ENCODE assay signal across 11 cellular contexts in the genomic region with DNA sequence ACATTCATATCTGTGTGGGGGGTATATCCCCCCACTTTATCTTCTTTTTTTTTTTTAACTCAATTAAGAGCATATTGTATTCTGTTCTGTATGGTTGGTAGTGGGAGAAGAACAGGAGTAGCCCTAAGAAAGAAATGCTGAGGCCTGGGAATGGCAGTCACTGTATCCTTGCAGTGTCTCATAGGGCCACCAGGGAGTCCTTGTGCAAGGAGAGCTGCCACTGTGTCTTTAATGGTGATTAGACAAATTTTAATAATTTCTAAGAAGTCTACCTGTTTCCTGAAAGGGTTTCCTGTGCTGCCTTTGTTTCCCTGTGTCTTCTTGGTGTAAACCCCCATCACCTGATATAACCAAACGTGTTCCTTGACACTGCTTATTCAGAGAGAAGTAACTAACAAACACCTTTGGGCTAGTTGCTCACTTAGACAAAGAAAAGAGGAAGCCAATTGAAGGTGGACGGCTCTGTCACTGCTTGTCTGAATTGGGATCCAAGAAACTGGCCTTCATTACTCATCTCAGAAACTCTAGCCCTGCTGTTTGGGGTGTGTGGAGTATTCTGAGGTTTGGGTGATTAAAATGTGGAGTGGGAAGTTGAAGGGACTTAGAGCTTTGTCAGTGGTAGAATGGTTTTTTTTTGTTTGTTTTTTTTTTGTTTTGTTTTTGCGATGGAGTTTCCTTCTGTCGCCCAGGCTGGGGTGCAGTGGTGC. TPM values are rescaled to one million over a fixed set of nuclear protein-coding genes. Genes with fewer than 3 reads are reported as not detected.
DNase-seq lines count a peak whose midpoint lies in the region; ATAC-seq and TF ChIP-seq lines count a peak whose summit lies in the region.
"Had no signal": no experiment of that assay in that cellular context is flagged by ENCODE, and none has a peak within 500 bp of the region (broad histone marks: within the 10 kb centered on the region; RNA-seq: fewer than 3 reads in every experiment).

No MANE protein-coding gene starts in this region.

- ATAC-seq in GM21390 (IDR thresholded peaks at IDR 0.05; ENCODE audit: unreplicated experiment) (peak; percentile 91), HG03280 (IDR thresholded peaks at IDR 0.05; ENCODE audit: unreplicated experiment) (peak; percentile 85)

- intact Hi-C loops in ascending aorta (cut with DNase I), result no loop called here

- no peaks in the 10 kb centered on the region for H3K27me3 ChIP-seq in ascending aorta
- H3K27me3 ChIP-seq: pancreas had no signal

- TF ChIP-seq CTCF in GM12873 (IDR thresholded peaks at IDR 0.05; ENCODE audit: insufficient read depth, low read depth, low read length, missing control alignments), result peak; percentile 51
- peak; percentile 14 for TF ChIP-seq CTCF in epithelial cell of proximal tubule (conservative IDR thresholded peaks at IDR 0.05; ENCODE audit: low read depth, low read length)
- TF ChIP-seq CTCF in ascending aorta (IDR thresholded peaks at IDR 0.05), result no peak

- no peak for DNase-seq in epithelial cell of proximal tubule (ENCODE audit: low read depth)
- DNase-seq in ascending aorta (ENCODE audit: low spot score in 2 of 2), result no peak
- DNase-seq in HuH-7.5 (ENCODE audit: low spot score), result no peak
- no peak for DNase-seq in NCI-H774 (lab: John Stamatoyannopoulos, UW)
- no peak for DNase-seq in activated naive CD4-positive, alpha-beta T cell treated with anti-CD3 and anti-CD28 coated beads, Interleukin-2, amount 50 U/mL, for 16 hours
- DNase-seq: activated CD4-positive, alpha-beta T cell treated with anti-CD3 and anti-CD28 coated beads, Interleukin-2, amount 50 U/mL, for 1 hour; pancreas had no signal

- no peak overlapping the region for H3K27ac ChIP-seq in ascending aorta
- H3K27ac ChIP-seq: HL-60, pancreas had no signal

- H3K36me3 ChIP-seq in ascending aorta, result no peaks in the 10 kb centered on the region
- H3K36me3 ChIP-seq: pancreas had no signal

- no peaks in the 10 kb centered on the region for H3K9me3 ChIP-seq in ascending aorta
- H3K9me3 ChIP-seq: pancreas had no signal

- H3K4me3 ChIP-seq in epithelial cell of proximal tubule (ENCODE audit: low read depth, low read length) (no peak overlapping the region), ascending aorta (no peak overlapping the region)
- H3K4me3 ChIP-seq: pancreas had no signal

- H3K4me1 ChIP-seq in ascending aorta, result peaks cover 0 to 5% of the 10 kb centered on the region in 2 donors
- H3K4me1 ChIP-seq: pancreas had no signal

RNA-seq across cellular contexts. Expression of a gene that starts 15.2 kb away (rescaled TPM):
- total RNA-seq in epithelial cell of proximal tubule (1.4 and 1.5 TPM in 2 replicates), ascending aorta (0.64 TPM)

RNA-seq across cellular contexts. Expression of a gene that starts 56.3 kb away (rescaled TPM):
- total RNA-seq in epithelial cell of proximal tubule (3.6 and 10.9 TPM in 2 replicates), ascending aorta (20.1 TPM)

Comparison
In these comparisons a context has a peak if more than half of its experiments do, and no peak if none do; other contexts are left out.
1. CTCF ChIP-seq: peak in GM12873 (single experiment) and epithelial cell of proximal tubule (single experiment); none in ascending aorta (0 of 3).